In genomic region chr4:28075557-28075956, GRCh38 we compare ENCODE assay signal across 28 cellular contexts.
"Had no signal": no experiment of that assay in that cellular context is flagged by ENCODE, and none has a peak within 500 bp of the region (broad histone marks: within the 10 kb centered on the region; RNA-seq: fewer than 3 reads in every experiment).

No MANE protein-coding gene starts in this region.

- H3K36me3 ChIP-seq: colonic mucosa, esophagus squamous epithelium, gastroesophageal sphincter, heart right ventricle, WERI-Rb-1 had no signal

- H3K27ac ChIP-seq: body of pancreas, colonic mucosa, epithelial cell of prostate, esophagus squamous epithelium, gastroesophageal sphincter, heart right ventricle, WERI-Rb-1 had no signal

- H3K27me3 ChIP-seq: body of pancreas, colonic mucosa, esophagus squamous epithelium, gastroesophageal sphincter, heart right ventricle had no signal

- H3K4me1 ChIP-seq: body of pancreas, colonic mucosa, esophagus squamous epithelium, gastroesophageal sphincter, heart right ventricle had no signal

- DNase-seq: activated B cell treated with CpG ODN at 0.5 μM for 24 hours; activated CD4-positive, alpha-beta T cell treated with anti-CD3 and anti-CD28 coated beads for 48 hours; activated CD4-positive, alpha-beta T cell treated with anti-CD3 and anti-CD28 coated beads, Interleukin-2, amount 50 U/mL, for 1 hour; activated CD4-positive, alpha-beta T cell treated with anti-CD3 and anti-CD28 coated beads, Interleukin-2, amount 50 U/mL, for 48 hours; activated CD8-positive, alpha-beta memory T cell treated with anti-CD3 and anti-CD28 coated beads for 24 hours; activated CD8-positive, alpha-beta T cell treated with anti-CD3 and anti-CD28 coated beads for 36 hours; activated effector memory CD4-positive, alpha-beta T cell treated with Interleukin-2 at 50 U/mL for 16 hours; activated gamma-delta T cell treated with Interleukin-2 at 50 U/mL for 16 hours; activated naive CD4-positive, alpha-beta T cell treated with anti-CD3 and anti-CD28 coated beads, Interleukin-2, amount 50 U/mL, for 16 hours; activated naive CD4-positive, alpha-beta T cell treated with Interleukin-2 at 50 U/mL for 16 hours; activated T-cell treated with anti-CD3 and anti-CD28 coated beads, Interleukin-2, amount 50 U/mL, for 4 hours; amygdala; aorta; body of pancreas; caudate nucleus; cerebellar nuclear complex; colonic mucosa; effector CD8-positive, alpha-beta T cell; esophagus squamous epithelium; foreskin melanocyte; heart right ventricle; T-helper 17 cell; T1000; WERI-Rb-1 had no signal

- H3K4me3 ChIP-seq: body of pancreas, colonic mucosa, esophagus squamous epithelium, gastroesophageal sphincter, heart right ventricle had no signal

- ATAC-seq: activated CD4-positive, CD25-positive, alpha-beta regulatory T cell treated with anti-CD3 and anti-CD28 coated beads, Interleukin-2, amount 50 U/mL, for 24 hours; activated CD8-positive, alpha-beta T cell treated with anti-CD3 and anti-CD28 coated beads for 36 hours; activated T-cell treated with anti-CD3 and anti-CD28 coated beads, Interleukin-2, amount 50 U/mL, for 4 hours; activated T-helper 17 cell treated with anti-CD3 and anti-CD28 coated beads, Interleukin-2, amount 50 U/mL, for 72 hours; body of pancreas; gastroesophageal sphincter; heart right ventricle; T-helper 17 cell had no signal

- H3K9me3 ChIP-seq: body of pancreas, colonic mucosa, esophagus squamous epithelium had no signal
